In the genomic region with DNA sequence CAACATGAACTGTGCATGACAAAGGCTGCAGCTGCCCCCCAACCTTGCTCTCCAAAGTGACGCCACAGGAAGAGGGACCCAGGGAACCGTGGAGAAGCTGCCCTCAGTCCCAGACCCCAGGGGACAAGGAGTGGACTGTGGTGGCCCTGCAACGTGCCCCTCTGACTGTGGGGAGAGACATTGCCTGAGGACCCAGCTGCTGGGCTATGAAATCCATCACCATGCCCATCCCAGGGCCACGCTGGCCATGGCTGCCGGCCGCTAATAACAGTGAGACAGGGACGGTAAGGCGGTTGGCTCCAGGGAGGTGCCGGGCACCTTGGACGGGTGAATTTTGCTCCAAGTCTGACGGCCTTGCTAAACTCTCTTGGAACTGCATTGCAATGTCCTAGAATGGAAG, we compare ENCODE assay signal across 23 cellular contexts.
DNase-seq lines count a peak whose midpoint lies in the region; ATAC-seq and TF ChIP-seq lines count a peak whose summit lies in the region.
"Had no signal": no experiment of that assay in that cellular context is flagged by ENCODE, and none has a peak within 500 bp of the region (broad histone marks: within the 10 kb centered on the region; RNA-seq: fewer than 3 reads in every experiment).

No MANE protein-coding gene starts in this region.

- no peak overlapping the region for H3K4me2 ChIP-seq in neuronal stem cell (ENCODE audit: insufficient read depth, low read length, poor library complexity, severe bottlenecking)
- H3K4me2 ChIP-seq: KMS-11 had no signal

- H2AK5ac ChIP-seq in neuronal stem cell (ENCODE audit: low read depth, low read length) = no peak overlapping the region

- H3K79me1 ChIP-seq in neuronal stem cell (ENCODE audit: low read depth, low read length) = no peaks in the 10 kb centered on the region

- H3K36me3 ChIP-seq in neuronal stem cell (replicated peaks in 1 of 2; ENCODE audit: control insufficient read depth in 2 of 2, insufficient read depth in 2 of 2, low read length in 2 of 2) = no peaks in the 10 kb centered on the region

- peaks cover 7% of the 10 kb centered on the region for H3K9me3 Mint-ChIP-seq in chondrocyte (ENCODE audit: low read depth)

- no peak overlapping the region for H4K8ac ChIP-seq in neuronal stem cell (ENCODE audit: low read depth, low read length)

- peaks cover 0 to 3% of the 10 kb centered on the region in 2 donors for H3K4me1 ChIP-seq in neuronal stem cell (ENCODE audit: control insufficient read depth in 2 of 2, insufficient read depth in 1 of 2, low read depth in 1 of 2, low read length in 2 of 2)

- no peaks in the 10 kb centered on the region for H3K36me3 Mint-ChIP-seq in chondrocyte (ENCODE audit: low read depth)
- H3K36me3 Mint-ChIP-seq: IgD-negative memory B cell had no signal

- DNase-seq in cardiac septum (ENCODE audit: low spot score) = peak; percentile 68
- no peak for DNase-seq in left ventricle myocardium superior
- peak; percentile 61 for DNase-seq in chondrocyte (ENCODE audit: low spot score)
- no peak for DNase-seq in neuronal stem cell (ENCODE audit: low spot score)
- DNase-seq in GM13976 (ENCODE audit: low spot score) = no peak
- DNase-seq in CD1c-positive myeloid dendritic cell (ENCODE audit: extremely low spot score) = no peak
- DNase-seq: Calu3, DMS79 treated with DMSO at 0.1 percent for 48 hours, GF-D8, MM.1S, NCI-H1694, NCI-H2081, NCI-H226, NCI-H510A, NCI-H69, SHP77 had no signal

- no peak overlapping the region for H2BK15ac ChIP-seq in neuronal stem cell (ENCODE audit: low read length)

- no peak overlapping the region for H3K14ac ChIP-seq in neuronal stem cell (ENCODE audit: low read length)

- no peaks in the 10 kb centered on the region for H3K4me1 Mint-ChIP-seq in chondrocyte (ENCODE audit: low read depth)
- H3K4me1 Mint-ChIP-seq: B cell, IgD-negative memory B cell had no signal

- H3K9me3 ChIP-seq in neuronal stem cell (replicated peaks in 1 of 2; ENCODE audit: control insufficient read depth in 2 of 2, insufficient read depth in 1 of 2, low read depth in 1 of 2, low read length in 2 of 2) = peaks cover 0 to 4% of the 10 kb centered on the region in 2 donors

- intact Hi-C loops in cardiac septum (cut with DNase I) = no loop called here
- intact Hi-C loops in left ventricle myocardium superior (cut with micrococcal nuclease) = no loop called here

- H3K9ac ChIP-seq in neuronal stem cell (ENCODE audit: low read depth, low read length, poor library complexity) = no peak overlapping the region
- H3K9ac ChIP-seq: KMS-11 had no signal

- H3K4me3 Mint-ChIP-seq in chondrocyte (ENCODE audit: unreplicated experiment) = no peak overlapping the region
- H3K4me3 Mint-ChIP-seq: B cell, IgD-negative memory B cell had no signal

- no peak overlapping the region for H3K23ac ChIP-seq in neuronal stem cell (ENCODE audit: low read depth, low read length, poor library complexity)

- H3K4ac ChIP-seq in neuronal stem cell (ENCODE audit: low read length) = peak overlapping the region; percentile 54

- H3K18ac ChIP-seq in neuronal stem cell (ENCODE audit: low read length) = no peak overlapping the region

- WGBS in neuronal stem cell (ENCODE audit: extremely low coverage in 2 of 2, insufficient read length in 2 of 2, insufficient replicate concordance in 1 of 2), 2 donors = no CpG with 5 or more reads among the region's 11 CpGs

- H2BK5ac ChIP-seq in neuronal stem cell (ENCODE audit: low read length) = no peak overlapping the region

- H3K27me3 ChIP-seq in neuronal stem cell (ENCODE audit: control insufficient read depth in 3 of 3, insufficient read depth in 3 of 3, low read depth in 1 of 3, low read length in 3 of 3) = no peaks in the 10 kb centered on the region

- H3K27me3 Mint-ChIP-seq in chondrocyte (ENCODE audit: low read depth) = peaks cover 19% of the 10 kb centered on the region

- H3K27ac Mint-ChIP-seq in chondrocyte (ENCODE audit: unreplicated experiment) = peak overlapping the region; percentile 41
- H3K27ac Mint-ChIP-seq: B cell, IgD-negative memory B cell had no signal

- H2BK120ac ChIP-seq in neuronal stem cell (ENCODE audit: low read depth, low read length) = no peak overlapping the region

- no peak for ATAC-seq in left ventricle myocardium superior
- ATAC-seq in GM18498 (IDR thresholded peaks at IDR 0.05; ENCODE audit: unreplicated experiment) = no peak

- H3K27ac ChIP-seq in neuronal stem cell (replicated peaks; ENCODE audit: low read length) = no peak overlapping the region
- H3K27ac ChIP-seq: C4-2B, HL-60, KMS-11, RWPE1 had no signal

- H2AFZ ChIP-seq in neuronal stem cell (ENCODE audit: low read length) = no peak overlapping the region

- no peak overlapping the region for H2BK12ac ChIP-seq in neuronal stem cell (ENCODE audit: low read length)

- H3K4me3 ChIP-seq in neuronal stem cell (ENCODE audit: low read length in 2 of 2) = no peak overlapping the region

- H4K91ac ChIP-seq in neuronal stem cell (ENCODE audit: low read depth, low read length, poor library complexity) = no peak overlapping the region

- in situ Hi-C loops in GM13976 (cut with MboI; ENCODE audit: low sequenced_read_pairs, unreplicated experiment) = no loop called here

- TF ChIP-seq CTCF in chondrocyte (IDR thresholded peaks at IDR 0.05) = no peak
- no peak for TF ChIP-seq CTCF in GM13976 (IDR thresholded peaks at IDR 0.05; ENCODE audit: borderline replicate concordance, control extremely low read depth, extremely low read depth, insufficient read depth, missing control alignments)

Comparison
In these comparisons a context has a peak if more than half of its experiments do, and no peak if none do; other contexts are left out.
1. DNase-seq: peak in cardiac septum (single experiment) and chondrocyte (single experiment); none in left ventricle myocardium superior (single experiment), neuronal stem cell (single experiment), GM13976 (single experiment) and CD1c-positive myeloid dendritic cell (single experiment).